8 cellular contexts compared by ENCODE assay signal in the genomic region with DNA sequence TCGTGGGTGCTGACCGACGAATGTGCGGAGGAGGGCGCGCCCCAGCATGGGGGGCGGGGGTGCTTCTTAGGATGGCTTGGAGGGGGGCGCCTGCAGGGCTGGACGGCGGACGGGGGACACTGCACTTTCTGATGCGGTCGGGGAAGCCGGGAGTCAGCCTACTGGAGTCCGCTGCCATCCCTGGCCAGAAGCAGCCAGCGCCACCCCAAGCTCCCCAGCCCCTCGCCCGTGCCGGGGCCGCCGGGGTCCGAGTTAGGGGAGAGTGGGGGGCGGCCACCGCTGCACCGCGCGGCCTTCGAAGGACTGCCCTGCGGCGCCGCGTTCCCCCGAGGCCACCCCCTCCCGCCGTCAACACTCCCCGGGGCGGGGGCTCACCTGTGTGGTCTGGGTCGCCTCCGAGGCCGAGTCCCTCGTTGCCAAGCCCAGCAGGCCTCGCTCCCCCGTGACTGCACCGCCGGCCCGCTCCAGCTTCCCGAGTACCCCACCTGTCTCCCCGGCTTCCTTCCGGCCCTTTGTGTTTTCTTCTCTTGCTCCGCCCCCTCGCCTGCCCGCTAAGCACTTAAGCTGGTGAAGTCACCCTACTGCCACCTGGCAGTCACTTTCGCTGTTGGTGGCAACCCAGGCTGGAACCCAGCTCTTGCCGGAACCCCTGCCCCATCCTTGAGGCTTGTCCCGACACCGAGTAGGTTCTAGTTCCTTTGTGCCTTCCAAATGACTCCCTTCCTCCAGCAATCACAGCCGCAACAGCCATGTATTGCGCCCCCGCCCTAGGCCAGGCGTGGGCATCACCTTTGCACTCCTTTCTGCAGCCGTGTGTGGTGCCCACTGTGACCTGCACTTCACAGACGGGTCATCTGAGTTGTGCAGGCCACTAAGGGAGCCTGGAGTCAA. TPM values are rescaled to one million over a fixed set of nuclear protein-coding genes. Genes with fewer than 3 reads are reported as not detected.
DNase-seq lines count a peak whose midpoint lies in the region; ATAC-seq and TF ChIP-seq lines count a peak whose summit lies in the region.

A gene with protein sequence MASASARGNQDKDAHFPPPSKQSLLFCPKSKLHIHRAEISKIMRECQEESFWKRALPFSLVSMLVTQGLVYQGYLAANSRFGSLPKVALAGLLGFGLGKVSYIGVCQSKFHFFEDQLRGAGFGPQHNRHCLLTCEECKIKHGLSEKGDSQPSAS (minus strand): TSS at position 492 of the 891 bp plus-strand sequence. CDS start 2,225 bp downstream, outside the sequence.

- H2BK120ac ChIP-seq in mesenchymal stem cell (ENCODE audit: low read depth, low read length), result peak within 1 kb of the TSS; percentile 92

- no peaks in the 10 kb centered on the region for H3K27me3 Mint-ChIP-seq in activated CD4-positive, alpha-beta T cell treated with anti-CD3 and anti-CD28 coated beads, Interleukin-2, amount 10 ng/mL, durations not matched to agents 7 days and 5 days

- peak within 1 kb of the TSS; percentile 37 for H3K4me2 ChIP-seq in mesenchymal stem cell (ENCODE audit: low read length, poor library complexity, severe bottlenecking)

- H3K9me3 Mint-ChIP-seq in activated CD4-positive, alpha-beta T cell treated with anti-CD3 and anti-CD28 coated beads, Interleukin-2, amount 10 ng/mL, durations not matched to agents 7 days and 5 days, result no peaks in the 10 kb centered on the region

- H3K79me1 ChIP-seq in mesenchymal stem cell (replicated peaks; ENCODE audit: low read length, poor library complexity, severe bottlenecking), result no peaks in the 10 kb centered on the region

- peak within 1 kb of the TSS; percentile 45 for H4K8ac ChIP-seq in mesenchymal stem cell (ENCODE audit: low read length)

- peak in 9 of 56 donors; percentile 7 to 36 (median 14) for TF ChIP-seq CTCF in dorsolateral prefrontal cortex (IDR thresholded peaks at IDR 0.05 in 54 of 56, conservative IDR thresholded peaks at IDR 0.05 in 2 of 56; ENCODE audit: low read depth in 1 of 56, partially characterized antibody in 56 of 56)

- H2AFZ ChIP-seq in mesenchymal stem cell (ENCODE audit: low read depth, low read length), result peak within 1 kb of the TSS; percentile 19

- peak within 1 kb of the TSS; percentile 85 for H3K4me3 Mint-ChIP-seq in activated CD4-positive, alpha-beta T cell treated with anti-CD3 and anti-CD28 coated beads, Interleukin-2, amount 10 ng/mL, durations not matched to agents 7 days and 5 days

- H3K36me3 Mint-ChIP-seq in activated CD4-positive, alpha-beta T cell treated with anti-CD3 and anti-CD28 coated beads, Interleukin-2, amount 10 ng/mL, durations not matched to agents 7 days and 5 days (ENCODE audit: low read depth), result peaks cover 32% of the 10 kb centered on the region

- H2BK12ac ChIP-seq in mesenchymal stem cell (ENCODE audit: low read length in 2 of 2), result peak within 1 kb of the TSS; percentile 60 to 79

- H3K4me1 Mint-ChIP-seq in activated CD4-positive, alpha-beta T cell treated with anti-CD3 and anti-CD28 coated beads, Interleukin-2, amount 10 ng/mL, durations not matched to agents 7 days and 5 days, result peaks cover 47% of the 10 kb centered on the region

- H3K27ac Mint-ChIP-seq in activated CD4-positive, alpha-beta T cell treated with anti-CD3 and anti-CD28 coated beads, Interleukin-2, amount 10 ng/mL, durations not matched to agents 7 days and 5 days, result peak within 1 kb of the TSS; percentile 91

- peak within 1 kb of the TSS in 1 of 2 experiments; percentile 92 for H3K23ac ChIP-seq in mesenchymal stem cell (ENCODE audit: low read length in 2 of 2)

- CTCF ChIA-PET in activated CD4-positive, alpha-beta T cell treated with anti-CD3 and anti-CD28 coated beads, Interleukin-2, amount 10 ng/mL, durations not matched to agents 7 days and 5 days (lab: Charles Lee), result interaction anchor here (0.6 to 1.3 kb wide), 5 partner anchors 9 to 328 kb away, joined by 3 to 4 read pairs (median 4); no protein-coding TSS in a partner anchor

- H2AK5ac ChIP-seq in mesenchymal stem cell (ENCODE audit: low read length, severe bottlenecking), result peak within 1 kb of the TSS; percentile 97

- peak; percentile 98 for ATAC-seq in GM18868 (IDR thresholded peaks at IDR 0.05; ENCODE audit: unreplicated experiment)
- peak; percentile 93 for ATAC-seq in HG03103 (IDR thresholded peaks at IDR 0.05; ENCODE audit: low read depth, unreplicated experiment)

- POLR2A ChIA-PET in activated CD4-positive, alpha-beta T cell treated with anti-CD3 and anti-CD28 coated beads, Interleukin-2, amount 10 ng/mL, durations not matched to agents 7 days and 5 days (lab: Charles Lee), result no interaction called here

- 18% methylated on average over 54 of the region's 62 CpGs for WGBS in mesenchymal stem cell

- H3K4me3 ChIP-seq in dorsolateral prefrontal cortex (peak within 1 kb of the TSS; percentile 51 to 84 (median 72)), mesenchymal stem cell (ENCODE audit: insufficient read depth in 1 of 2, low read depth in 1 of 2, low read length in 2 of 2) (peak within 1 kb of the TSS; percentile 65 to 70)

- H3K27ac ChIP-seq in dorsolateral prefrontal cortex, result peak within 1 kb of the TSS in 19 of 59 donors; percentile 1 to 74 (median 51)
- H3K27ac ChIP-seq in mesenchymal stem cell (ENCODE audit: low read length, poor library complexity, severe bottlenecking), result peak within 1 kb of the TSS; percentile 96

- in situ Hi-C loops in ACHN (cut with HindIII; ENCODE audit: low pct_ligation_motif_present, low pct_unique_long_range_greater_than_20kb, low sequenced_read_pairs), result no loop called here

- H3K27me3 ChIP-seq in dorsolateral prefrontal cortex (no peaks in the 10 kb centered on the region), mesenchymal stem cell (ENCODE audit: control insufficient read depth in 1 of 2, insufficient read depth in 1 of 2, low read length in 2 of 2) (no peaks in the 10 kb centered on the region)

- peak; percentile 78 for DNase-seq in ACHN
- DNase-seq in NCI-H2171 treated with DMSO at 0.1 percent for 48 hours (lab: John Stamatoyannopoulos, UW), result peak; percentile 81
- peak; percentile 87 for DNase-seq in activated CD4-positive, alpha-beta T cell treated with anti-CD3 and anti-CD28 coated beads, Interleukin-2, amount 10 ng/mL, durations not matched to agents 7 days and 5 days
- DNase-seq in dorsolateral prefrontal cortex, result peak in 8 of 10 donors; percentile 45 to 75 (median 62)
- peak; percentile 48 for DNase-seq in mesenchymal stem cell
- DNase-seq in stimulated activated CD8-positive, alpha-beta memory T cell treated with anti-CD3 and anti-CD28 coated beads, Interleukin-2, amount 100 ng/mL, for 1 hour (ENCODE audit: low read depth in 2 of 2), result peak; percentile 60 to 72

- intact Hi-C loops in dorsolateral prefrontal cortex (cut with DNase I), result loop anchor here in 1 of 2 donors (10.0 kb wide), 1 partner anchor 132 kb away; no protein-coding TSS in a partner anchor

- peak within 1 kb of the TSS; percentile 77 for H2BK15ac ChIP-seq in mesenchymal stem cell (ENCODE audit: low read depth, poor library complexity, severe bottlenecking)

- H3K4me1 ChIP-seq in mesenchymal stem cell (ENCODE audit: control insufficient read depth, insufficient read depth, low read depth, low read length), result peaks cover 19% of the 10 kb centered on the region

- H4K91ac ChIP-seq in mesenchymal stem cell (ENCODE audit: low read length), result peak within 1 kb of the TSS; percentile 78

- peak within 1 kb of the TSS in 1 of 2 experiments; percentile 96 for H3K14ac ChIP-seq in mesenchymal stem cell (ENCODE audit: low read length in 2 of 2)

- peak within 1 kb of the TSS; percentile 50 for H3K9ac ChIP-seq in mesenchymal stem cell (ENCODE audit: low read length)

- no peaks in the 10 kb centered on the region for H3K9me3 ChIP-seq in mesenchymal stem cell (ENCODE audit: control insufficient read depth, low read length)

- peaks cover 2 to 6% of the 10 kb centered on the region in 2 experiments for H3K36me3 ChIP-seq in mesenchymal stem cell (ENCODE audit: control insufficient read depth in 1 of 2, insufficient read depth in 2 of 2, low read depth in 1 of 2, low read length in 2 of 2)

- peak within 1 kb of the TSS; percentile 47 to 64 for H3K4ac ChIP-seq in mesenchymal stem cell (ENCODE audit: low read depth in 1 of 2, low read length in 2 of 2)

- H2BK5ac ChIP-seq in mesenchymal stem cell (ENCODE audit: low read depth, low read length, poor library complexity, severe bottlenecking), result peak within 1 kb of the TSS; percentile 82

- peak within 1 kb of the TSS; percentile 77 to 86 for H3K18ac ChIP-seq in mesenchymal stem cell (ENCODE audit: low read depth in 1 of 2, low read length in 2 of 2)

RNA-seq across cellular contexts. Expression of the gene that starts here (rescaled TPM):
- 100 to 1,000 TPM in 1 of 2 experiments, 10 to 100 TPM in 1; 99.0 to 137 TPM for total RNA-seq in activated CD4-positive, alpha-beta T cell treated with anti-CD3 and anti-CD28 coated beads, Interleukin-2, amount 10 ng/mL, durations not matched to agents 7 days and 5 days
- total RNA-seq in dorsolateral prefrontal cortex, result 10 to 100 TPM in 119 of 120 experiments, 1 to 10 TPM in 1; 7.5 to 56.8 (median 27.8) TPM
- polyA plus RNA-seq in mesenchymal stem cell (2013, experiment 1 of 2), result 40.7 TPM
- 45.4 TPM for polyA plus RNA-seq in mesenchymal stem cell (2013, experiment 2 of 2)
